Comparison of ENCODE assay signal across 11 cellular contexts in the genomic region with DNA sequence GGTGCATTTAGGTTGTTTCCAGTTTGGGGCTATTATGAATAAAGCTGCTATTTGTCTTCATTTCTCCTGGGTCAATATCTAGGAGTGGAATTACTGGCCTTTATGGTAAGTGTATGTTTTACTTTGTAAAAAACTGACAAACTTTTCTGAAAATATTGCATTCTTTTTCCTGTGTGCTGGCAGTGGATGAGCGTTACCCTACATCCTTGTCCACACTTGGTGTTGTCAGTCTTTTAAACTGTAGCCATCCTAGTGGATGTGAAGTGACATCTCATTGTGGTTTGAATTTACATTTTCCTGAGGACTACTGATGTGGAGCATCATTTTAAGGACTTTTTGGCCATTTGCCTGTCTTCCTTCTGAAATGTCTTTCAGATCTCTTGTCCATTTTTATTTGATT. TPM values are rescaled to one million over a fixed set of nuclear protein-coding genes. Genes with fewer than 3 reads are reported as not detected.
"Had no signal": no experiment of that assay in that cellular context is flagged by ENCODE, and none has a peak within 500 bp of the region (broad histone marks: within the 10 kb centered on the region; RNA-seq: fewer than 3 reads in every experiment).

No MANE protein-coding gene starts in this region.

- H3K9ac ChIP-seq: GM23248 had no signal

- H3K4me1 ChIP-seq: HAP-1 had no signal

- H2AFZ ChIP-seq: GM23248, GM23338 had no signal

- H3K36me3 ChIP-seq: HAP-1 had no signal

- H3K4me3 ChIP-seq: GM23248, GM23338, HAP-1 had no signal

- ATAC-seq: GM23338, HCT116 had no signal

- FAIRE-seq: H1, H54 had no signal

- H3K4me2 ChIP-seq: GM23338 had no signal

- H3K27ac ChIP-seq: GM23248 had no signal

- H3K9me3 ChIP-seq: HAP-1 had no signal

- DNase-seq: GM23248, GOT3, H7, H9, HCEC 1CT, HFFc6 had no signal

RNA-seq across cellular contexts. Expression of a gene that starts 35.9 kb away (rescaled TPM):
- polyA plus RNA-seq: GM23248 had no signal
